ENCODE assay signal across 8 cellular contexts in genomic region chr1:153352523-153352922, GRCh38. TPM values are rescaled to one million over a fixed set of nuclear protein-coding genes. Genes with fewer than 3 reads are reported as not detected.
DNase-seq lines count a peak whose midpoint lies in the region; ATAC-seq, FAIRE-seq and TF ChIP-seq lines count a peak whose summit lies in the region.

No MANE protein-coding gene starts in this region.

- peaks cover 7% of the 10 kb centered on the region for H3K27me3 Mint-ChIP-seq in CD8-positive, alpha-beta T cell (ENCODE audit: low read depth)

- H3K36me3 Mint-ChIP-seq in CD8-positive, alpha-beta T cell: no peaks in the 10 kb centered on the region

- TF ChIP-seq EP300 in HepG2 (IDR thresholded peaks at IDR 0.05; ENCODE audit: low read depth in 2 of 2, low read length in 2 of 2) (no peak), HepG2 (CRISPR knock-in tag; IDR thresholded peaks at IDR 0.05; ENCODE audit: borderline replicate concordance) (no peak)

- CTCF ChIA-PET in CD8-positive, alpha-beta T cell (lab: Charles Lee): interaction anchor here (0.6 to 8.8 kb wide), 19 partner anchors 9 to 1914 kb away, joined by 3 to 125 read pairs (median 4); no protein-coding TSS in a partner anchor
- CTCF ChIA-PET in HepG2 (lab: Yijun Ruan, JAX; ENCODE audit: low intra/inter-chr PET ratio, low total read pairs): interaction anchor here (0.8 to 2.8 kb wide), 3 partner anchors 113 to 157 kb away, joined by 3 to 34 read pairs (median 4); no protein-coding TSS in a partner anchor

- in situ Hi-C loops in HepG2 (cut with HindIII; ENCODE audit: extremely low pct_ligation_motif_present, low pct_unique_long_range_greater_than_20kb): no loop called here

- no peaks in the 10 kb centered on the region for H3K36me3 ChIP-seq in CD8-positive, alpha-beta T cell (ENCODE audit: insufficient read depth, low read length)
- H3K36me3 ChIP-seq in HepG2 (replicated peaks in 1 of 2; ENCODE audit: control insufficient read depth in 1 of 2, insufficient read depth in 2 of 2, low read length in 2 of 2): no peaks in the 10 kb centered on the region

- no peaks in the 10 kb centered on the region for H3K27me3 ChIP-seq in CD8-positive, alpha-beta T cell (ENCODE audit: insufficient read depth, low read length)
- peaks cover 0 to 2% of the 10 kb centered on the region in 2 experiments; a peak in 3 of 5 replicates for H3K27me3 ChIP-seq in HepG2 (ENCODE audit: control insufficient read depth in 1 of 2, insufficient read depth in 2 of 2, low read length in 2 of 2)

- no peak overlapping the region for H3K9ac ChIP-seq in HepG2 (ENCODE audit: insufficient read depth, low read depth, low read length)

- peak; percentile 55 for TF ChIP-seq RAD21 in HepG2 (CRISPR knock-in tag; IDR thresholded peaks at IDR 0.05)

- peaks cover 12% of the 10 kb centered on the region for H3K4me1 Mint-ChIP-seq in CD8-positive, alpha-beta T cell (ENCODE audit: low read depth)

- H3K9me3 Mint-ChIP-seq in CD8-positive, alpha-beta T cell: no peaks in the 10 kb centered on the region

- no peaks in the 10 kb centered on the region for H3K79me2 ChIP-seq in HepG2 (ENCODE audit: insufficient read depth, low read length)

- BruUV-seq in HepG2 (replicated peaks; lab: Mats Ljungman, UMichigan): no TSS peak

- FAIRE-seq in HepG2 (lab: Jason Lieb, UNC): peak; percentile 76

- TF ChIP-seq CTCF in CD8-positive, alpha-beta T cell (IDR thresholded peaks at IDR 0.05): peak; percentile 93
- TF ChIP-seq CTCF in choroid plexus epithelial cell (conservative IDR thresholded peaks at IDR 0.05; ENCODE audit: low read depth, low read length): peak; percentile 92
- peak; percentile 81 for TF ChIP-seq CTCF in HepG2 (CRISPR knock-in tag; IDR thresholded peaks at IDR 0.05)

- no peak overlapping the region for H3K4me3 ChIP-seq in CD8-positive, alpha-beta T cell (ENCODE audit: low read depth, low read length)
- H3K4me3 ChIP-seq in choroid plexus epithelial cell (ENCODE audit: low read depth, low read length) (no peak overlapping the region), HepG2 (replicated peaks in 1 of 3; ENCODE audit: insufficient read depth in 1 of 3, low read depth in 2 of 3, low read length in 3 of 3) (no peak overlapping the region)

- peaks cover 5% of the 10 kb centered on the region for H4K20me1 ChIP-seq in HepG2 (ENCODE audit: insufficient read depth, low read length)

- no peaks in the 10 kb centered on the region for H3K9me3 ChIP-seq in CD8-positive, alpha-beta T cell (ENCODE audit: low read length)
- H3K9me3 ChIP-seq in HepG2 (ENCODE audit: low read length): no peaks in the 10 kb centered on the region

- TF ChIP-seq POLR2A in HepG2 (IDR thresholded peaks at IDR 0.05; ENCODE audit: insufficient read depth in 1 of 2, low read depth in 2 of 2, low read length in 2 of 2): no peak

- H3K4me1 ChIP-seq in CD8-positive, alpha-beta T cell (ENCODE audit: insufficient read depth, low read length): peaks cover 6% of the 10 kb centered on the region
- H3K4me1 ChIP-seq in HepG2 (ENCODE audit: insufficient read depth, low read length): no peaks in the 10 kb centered on the region

- no peak overlapping the region for H3K4me3 Mint-ChIP-seq in CD8-positive, alpha-beta T cell

- no peak overlapping the region for H3K27ac ChIP-seq in CD8-positive, alpha-beta T cell (ENCODE audit: low read depth, low read length)
- no peak overlapping the region for H3K27ac ChIP-seq in HepG2 (ENCODE audit: extremely low read length, insufficient read depth, low read length)

- intact Hi-C loops in CD8-positive, alpha-beta T cell (cut with DNase I, micrococcal nuclease): loop anchor here (1.0 to 5.0 kb wide), 4 partner anchors 52 to 395 kb away; no protein-coding TSS in a partner anchor
- intact Hi-C loops in HepG2 (cut with micrococcal nuclease; ENCODE audit: unreplicated experiment): loop anchor here (1.0 kb wide), 1 partner anchor 143 kb away; no protein-coding TSS in a partner anchor

- H2AFZ ChIP-seq in HepG2 (ENCODE audit: low read length): no peak overlapping the region

- peak; percentile 8 to 74 (median 57) for DNase-seq in CD8-positive, alpha-beta T cell
- peak; percentile 34 to 71 for DNase-seq in NCI-H524 (lab: John Stamatoyannopoulos, UW)
- DNase-seq in activated CD4-positive, alpha-beta T cell treated with anti-CD3 and anti-CD28 coated beads for 4 hours: peak; percentile 44 to 53
- DNase-seq in choroid plexus epithelial cell (ENCODE audit: low read depth): peak; percentile 81
- DNase-seq in HepG2 (ENCODE audit: low spot score): peak; percentile 52
- peak; percentile 37 to 62 (median 51) for DNase-seq in stimulated activated CD4-positive, alpha-beta T cell treated with anti-CD3 and anti-CD28 coated beads, TNF-alpha, amount 100 ng/mL, for 24 hours (ENCODE audit: low read depth in 3 of 3)

- POLR2A ChIA-PET in CD8-positive, alpha-beta T cell (lab: Charles Lee): no interaction called here
- POLR2A ChIA-PET in HepG2 (lab: Yijun Ruan, JAX): no interaction called here

- peak; percentile 71 for ATAC-seq in CD8-positive, alpha-beta T cell
- ATAC-seq in HG02678 (IDR thresholded peaks at IDR 0.05; ENCODE audit: unreplicated experiment): peak; percentile 52
- ATAC-seq in HepG2: peak; percentile 58
- no peak for ATAC-seq in GM19467 (IDR thresholded peaks at IDR 0.05; ENCODE audit: unreplicated experiment)

- WGBS in HepG2 (ENCODE audit: low lambda C conversion rate): under 1% methylated on average over 4 of the region's 4 CpGs

- H3K27ac Mint-ChIP-seq in CD8-positive, alpha-beta T cell: no peak overlapping the region

- H3K4me2 ChIP-seq in HepG2 (ENCODE audit: low read depth, low read length): no peak overlapping the region

RNA-seq across cellular contexts. Expression of gene PGLYRP4, which starts 3.9 kb away (rescaled TPM):
- total RNA-seq in CD8-positive, alpha-beta T cell: not detected
- not detected in 2 replicates for total RNA-seq in HepG2 (2016; rRNA removed; fragmentation: Illumina TruSeq; extraction: Trizol)
- not detected in 2 replicates for total RNA-seq in HepG2 (2016; cell fraction: cytosol; rRNA removed; fragmentation: Illumina TruSeq; extraction: Trizol; ENCODE audit: low read depth)
- not detected in 2 replicates for total RNA-seq in HepG2 (2016; cell fraction: insoluble cytoplasmic fraction; rRNA removed; fragmentation: Illumina TruSeq; extraction: Trizol)
- total RNA-seq in HepG2 (2016; cell fraction: membrane; rRNA removed; fragmentation: Illumina TruSeq; extraction: Trizol): not detected in 2 replicates
- not detected in 2 replicates for total RNA-seq in HepG2 (2016; cell fraction: nucleus; rRNA removed; fragmentation: Illumina TruSeq; extraction: Trizol)
- polyA plus RNA-seq in HepG2 (2011; rRNA removed): not detected in 2 replicates
- not detected in 2 replicates for polyA plus RNA-seq in HepG2 (2011; cell fraction: cytosol; rRNA removed)
- polyA plus RNA-seq in HepG2 (2011; cell fraction: nucleus; rRNA removed): not detected in 2 replicates
- polyA plus RNA-seq in HepG2 (2012): not detected in 2 replicates
- not detected in 2 replicates for polyA plus RNA-seq in HepG2 (2016; cell fraction: cytosol; fragmentation: Illumina TruSeq; extraction: Trizol; ENCODE audit: low read depth)
- polyA plus RNA-seq in HepG2 (2016; cell fraction: insoluble cytoplasmic fraction; fragmentation: Illumina TruSeq; extraction: Trizol; ENCODE audit: low read depth): not detected in 2 replicates
- not detected in 2 replicates for polyA plus RNA-seq in HepG2 (2016; cell fraction: membrane; fragmentation: Illumina TruSeq; extraction: Trizol; ENCODE audit: low read depth)
- not detected in 2 replicates for polyA plus RNA-seq in HepG2 (2016; cell fraction: nucleus; fragmentation: Illumina TruSeq; extraction: Trizol; ENCODE audit: insufficient read depth, low read depth)
- not detected in 2 replicates for polyA minus RNA-seq in HepG2 (2011; rRNA and poly(A)+ RNA removed; ENCODE audit: low replicate concordance)
- polyA minus RNA-seq in HepG2 (2011; cell fraction: cytosol; rRNA and poly(A)+ RNA removed): not detected in 2 replicates
- not detected in 2 replicates for polyA minus RNA-seq in HepG2 (2011; cell fraction: nucleus; rRNA and poly(A)+ RNA removed)

RNA-seq across cellular contexts. Expression of gene S100A9, which starts 5.1 kb away (rescaled TPM):
- total RNA-seq in CD8-positive, alpha-beta T cell: 1 to 10 TPM; 2.0 to 5.0 TPM
- 0.31 and 1.1 TPM in 2 replicates for total RNA-seq in HepG2 (2016; rRNA removed; fragmentation: Illumina TruSeq; extraction: Trizol)
- not detected in 2 replicates for total RNA-seq in HepG2 (2016; cell fraction: cytosol; rRNA removed; fragmentation: Illumina TruSeq; extraction: Trizol; ENCODE audit: low read depth)
- 0.65 and 0.91 TPM in 2 replicates for total RNA-seq in HepG2 (2016; cell fraction: insoluble cytoplasmic fraction; rRNA removed; fragmentation: Illumina TruSeq; extraction: Trizol)
- total RNA-seq in HepG2 (2016; cell fraction: membrane; rRNA removed; fragmentation: Illumina TruSeq; extraction: Trizol): not detected in 2 replicates
- total RNA-seq in HepG2 (2016; cell fraction: nucleus; rRNA removed; fragmentation: Illumina TruSeq; extraction: Trizol): not detected in 2 replicates
- 0.61 and 0.69 TPM in 2 replicates for polyA plus RNA-seq in HepG2 (2011; rRNA removed)
- polyA plus RNA-seq in HepG2 (2011; cell fraction: cytosol; rRNA removed): 0.43 and 1.1 TPM in 2 replicates
- polyA plus RNA-seq in HepG2 (2011; cell fraction: nucleus; rRNA removed): not detected in 2 replicates
- not detected in 2 replicates for polyA plus RNA-seq in HepG2 (2012)
- polyA plus RNA-seq in HepG2 (2016; cell fraction: cytosol; fragmentation: Illumina TruSeq; extraction: Trizol; ENCODE audit: low read depth): 0.21 TPM in 1 of 2 replicates, not detected in the other
- 0.49 and 1.4 TPM in 2 replicates for polyA plus RNA-seq in HepG2 (2016; cell fraction: insoluble cytoplasmic fraction; fragmentation: Illumina TruSeq; extraction: Trizol; ENCODE audit: low read depth)
- not detected in 2 replicates for polyA plus RNA-seq in HepG2 (2016; cell fraction: membrane; fragmentation: Illumina TruSeq; extraction: Trizol; ENCODE audit: low read depth)
- polyA plus RNA-seq in HepG2 (2016; cell fraction: nucleus; fragmentation: Illumina TruSeq; extraction: Trizol; ENCODE audit: insufficient read depth, low read depth): not detected in 2 replicates
- polyA minus RNA-seq in HepG2 (2011; rRNA and poly(A)+ RNA removed; ENCODE audit: low replicate concordance): not detected in 2 replicates
- not detected in 2 replicates for polyA minus RNA-seq in HepG2 (2011; cell fraction: cytosol; rRNA and poly(A)+ RNA removed)
- not detected in 2 replicates for polyA minus RNA-seq in HepG2 (2011; cell fraction: nucleus; rRNA and poly(A)+ RNA removed)

RNA-seq across cellular contexts. Expression of gene S100A12, which starts 22.9 kb away (rescaled TPM):
- not detected for total RNA-seq in CD8-positive, alpha-beta T cell
- not detected in 2 replicates for total RNA-seq in HepG2 (2016; rRNA removed; fragmentation: Illumina TruSeq; extraction: Trizol)
- not detected in 2 replicates for total RNA-seq in HepG2 (2016; cell fraction: cytosol; rRNA removed; fragmentation: Illumina TruSeq; extraction: Trizol; ENCODE audit: low read depth)
- total RNA-seq in HepG2 (2016; cell fraction: insoluble cytoplasmic fraction; rRNA removed; fragmentation: Illumina TruSeq; extraction: Trizol): not detected in 2 replicates
- total RNA-seq in HepG2 (2016; cell fraction: membrane; rRNA removed; fragmentation: Illumina TruSeq; extraction: Trizol): not detected in 2 replicates
- total RNA-seq in HepG2 (2016; cell fraction: nucleus; rRNA removed; fragmentation: Illumina TruSeq; extraction: Trizol): not detected in 2 replicates
- polyA plus RNA-seq in HepG2 (2011; rRNA removed): not detected in 2 replicates
- not detected in 2 replicates for polyA plus RNA-seq in HepG2 (2011; cell fraction: cytosol; rRNA removed)
- polyA plus RNA-seq in HepG2 (2011; cell fraction: nucleus; rRNA removed): not detected in 2 replicates
- polyA plus RNA-seq in HepG2 (2012): not detected in 2 replicates
- not detected in 2 replicates for polyA plus RNA-seq in HepG2 (2016; cell fraction: cytosol; fragmentation: Illumina TruSeq; extraction: Trizol; ENCODE audit: low read depth)
- polyA plus RNA-seq in HepG2 (2016; cell fraction: insoluble cytoplasmic fraction; fragmentation: Illumina TruSeq; extraction: Trizol; ENCODE audit: low read depth): not detected in 2 replicates
- polyA plus RNA-seq in HepG2 (2016; cell fraction: membrane; fragmentation: Illumina TruSeq; extraction: Trizol; ENCODE audit: low read depth): not detected in 2 replicates
- polyA plus RNA-seq in HepG2 (2016; cell fraction: nucleus; fragmentation: Illumina TruSeq; extraction: Trizol; ENCODE audit: insufficient read depth, low read depth): not detected in 2 replicates
- not detected in 2 replicates for polyA minus RNA-seq in HepG2 (2011; rRNA and poly(A)+ RNA removed; ENCODE audit: low replicate concordance)
- not detected in 2 replicates for polyA minus RNA-seq in HepG2 (2011; cell fraction: cytosol; rRNA and poly(A)+ RNA removed)
- polyA minus RNA-seq in HepG2 (2011; cell fraction: nucleus; rRNA and poly(A)+ RNA removed): not detected in 2 replicates

RNA-seq across cellular contexts. Expression of gene S100A8, which starts 38.4 kb away (rescaled TPM):
- 1 to 10 TPM in 1 of 2 experiments, not detected in 1; 1.6 TPM for total RNA-seq in CD8-positive, alpha-beta T cell
- not detected in 2 replicates for total RNA-seq in HepG2 (2016; rRNA removed; fragmentation: Illumina TruSeq; extraction: Trizol)
- not detected in 2 replicates for total RNA-seq in HepG2 (2016; cell fraction: cytosol; rRNA removed; fragmentation: Illumina TruSeq; extraction: Trizol; ENCODE audit: low read depth)
- total RNA-seq in HepG2 (2016; cell fraction: insoluble cytoplasmic fraction; rRNA removed; fragmentation: Illumina TruSeq; extraction: Trizol): not detected in 2 replicates
- total RNA-seq in HepG2 (2016; cell fraction: membrane; rRNA removed; fragmentation: Illumina TruSeq; extraction: Trizol): not detected in 2 replicates
- not detected in 2 replicates for total RNA-seq in HepG2 (2016; cell fraction: nucleus; rRNA removed; fragmentation: Illumina TruSeq; extraction: Trizol)
- polyA plus RNA-seq in HepG2 (2011; rRNA removed): not detected in 2 replicates
- not detected in 2 replicates for polyA plus RNA-seq in HepG2 (2011; cell fraction: cytosol; rRNA removed)
- not detected in 2 replicates for polyA plus RNA-seq in HepG2 (2011; cell fraction: nucleus; rRNA removed)
- not detected in 2 replicates for polyA plus RNA-seq in HepG2 (2012)
- polyA plus RNA-seq in HepG2 (2016; cell fraction: cytosol; fragmentation: Illumina TruSeq; extraction: Trizol; ENCODE audit: low read depth): not detected in 2 replicates
- not detected in 2 replicates for polyA plus RNA-seq in HepG2 (2016; cell fraction: insoluble cytoplasmic fraction; fragmentation: Illumina TruSeq; extraction: Trizol; ENCODE audit: low read depth)
- polyA plus RNA-seq in HepG2 (2016; cell fraction: membrane; fragmentation: Illumina TruSeq; extraction: Trizol; ENCODE audit: low read depth): not detected in 2 replicates
- not detected in 2 replicates for polyA plus RNA-seq in HepG2 (2016; cell fraction: nucleus; fragmentation: Illumina TruSeq; extraction: Trizol; ENCODE audit: insufficient read depth, low read depth)
- not detected in 2 replicates for polyA minus RNA-seq in HepG2 (2011; rRNA and poly(A)+ RNA removed; ENCODE audit: low replicate concordance)
- not detected in 2 replicates for polyA minus RNA-seq in HepG2 (2011; cell fraction: cytosol; rRNA and poly(A)+ RNA removed)
- polyA minus RNA-seq in HepG2 (2011; cell fraction: nucleus; rRNA and poly(A)+ RNA removed): not detected in 2 replicates

RNA-seq across cellular contexts. Expression of gene PGLYRP3, which starts 39.8 kb away (rescaled TPM):
- not detected for total RNA-seq in CD8-positive, alpha-beta T cell
- not detected in 2 replicates for total RNA-seq in HepG2 (2016; rRNA removed; fragmentation: Illumina TruSeq; extraction: Trizol)
- total RNA-seq in HepG2 (2016; cell fraction: cytosol; rRNA removed; fragmentation: Illumina TruSeq; extraction: Trizol; ENCODE audit: low read depth): not detected in 2 replicates
- total RNA-seq in HepG2 (2016; cell fraction: insoluble cytoplasmic fraction; rRNA removed; fragmentation: Illumina TruSeq; extraction: Trizol): not detected in 2 replicates
- not detected in 2 replicates for total RNA-seq in HepG2 (2016; cell fraction: membrane; rRNA removed; fragmentation: Illumina TruSeq; extraction: Trizol)
- not detected in 2 replicates for total RNA-seq in HepG2 (2016; cell fraction: nucleus; rRNA removed; fragmentation: Illumina TruSeq; extraction: Trizol)
- not detected in 2 replicates for polyA plus RNA-seq in HepG2 (2011; rRNA removed)
- not detected in 2 replicates for polyA plus RNA-seq in HepG2 (2011; cell fraction: cytosol; rRNA removed)
- polyA plus RNA-seq in HepG2 (2011; cell fraction: nucleus; rRNA removed): not detected in 2 replicates
- not detected in 2 replicates for polyA plus RNA-seq in HepG2 (2012)
- not detected in 2 replicates for polyA plus RNA-seq in HepG2 (2016; cell fraction: cytosol; fragmentation: Illumina TruSeq; extraction: Trizol; ENCODE audit: low read depth)
- not detected in 2 replicates for polyA plus RNA-seq in HepG2 (2016; cell fraction: insoluble cytoplasmic fraction; fragmentation: Illumina TruSeq; extraction: Trizol; ENCODE audit: low read depth)
- polyA plus RNA-seq in HepG2 (2016; cell fraction: membrane; fragmentation: Illumina TruSeq; extraction: Trizol; ENCODE audit: low read depth): not detected in 2 replicates
- not detected in 2 replicates for polyA plus RNA-seq in HepG2 (2016; cell fraction: nucleus; fragmentation: Illumina TruSeq; extraction: Trizol; ENCODE audit: insufficient read depth, low read depth)
- not detected in 2 replicates for polyA minus RNA-seq in HepG2 (2011; rRNA and poly(A)+ RNA removed; ENCODE audit: low replicate concordance)
- polyA minus RNA-seq in HepG2 (2011; cell fraction: cytosol; rRNA and poly(A)+ RNA removed): not detected in 2 replicates
- polyA minus RNA-seq in HepG2 (2011; cell fraction: nucleus; rRNA and poly(A)+ RNA removed): not detected in 2 replicates
